ENCODE assay signal across 13 cellular contexts in the genomic region with DNA sequence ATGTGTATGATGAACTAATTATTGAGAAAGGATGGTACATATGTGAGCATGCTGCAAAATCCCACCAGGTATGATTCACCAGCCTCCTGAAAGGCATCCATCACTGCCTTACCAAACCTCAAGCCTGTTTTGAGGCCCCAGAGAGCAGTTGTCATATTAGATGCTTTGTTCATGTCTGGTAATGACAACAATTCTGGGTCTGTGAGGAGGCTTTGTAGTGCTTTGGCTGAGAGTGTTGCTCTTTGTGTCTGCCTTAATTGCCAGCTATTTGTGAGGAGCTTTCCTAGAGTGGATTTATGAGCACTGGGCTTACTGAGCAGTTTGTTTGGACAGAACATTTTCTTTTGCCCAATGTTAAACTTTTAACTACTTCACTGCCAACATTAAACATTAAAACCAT.
DNase-seq lines count a peak whose midpoint lies in the region; ATAC-seq and TF ChIP-seq lines count a peak whose summit lies in the region.
"Had no signal": no experiment of that assay in that cellular context is flagged by ENCODE, and none has a peak within 500 bp of the region (broad histone marks: within the 10 kb centered on the region; RNA-seq: fewer than 3 reads in every experiment).

No MANE protein-coding gene starts in this region.

- TF ChIP-seq CTCF in foreskin keratinocyte (conservative IDR thresholded peaks at IDR 0.05): no peak

- H3K4me1 ChIP-seq in foreskin keratinocyte: no peaks in the 10 kb centered on the region
- H3K4me1 ChIP-seq: A549, Caco-2 had no signal

- H3K27me3 ChIP-seq in foreskin keratinocyte: no peaks in the 10 kb centered on the region

- H3K27ac ChIP-seq in foreskin keratinocyte: no peak overlapping the region
- H3K27ac ChIP-seq: A549, BLaER1, GM23248 had no signal

- intact Hi-C loops in sciatic nerve (cut with DNase I): no loop called here

- DNase-seq in globus pallidus (ENCODE audit: low spot score) (peak; percentile 59), medulla oblongata (ENCODE audit: extremely low spot score) (peak; percentile 72), pons (ENCODE audit: low spot score) (peak; percentile 84), sciatic nerve (ENCODE audit: low spot score) (no peak), foreskin keratinocyte (no peak), GM03348 (ENCODE audit: low spot score) (no peak)
- DNase-seq: Caco-2; CD8-positive, alpha-beta memory T cell; GF-D8; GM23248 had no signal

- ATAC-seq in sciatic nerve: no peak
- ATAC-seq in foreskin keratinocyte: no peak
- ATAC-seq: A549, HCT116 had no signal

Comparison
In these comparisons a context has a peak if more than half of its experiments do, and no peak if none do; other contexts are left out.
1. DNase-seq: peak in globus pallidus (single experiment), medulla oblongata (single experiment) and pons (single experiment); none in sciatic nerve (single experiment), foreskin keratinocyte (0 of 2) and GM03348 (single experiment).